Comparison of ENCODE assay signal across 1 cellular context in the genomic region with DNA sequence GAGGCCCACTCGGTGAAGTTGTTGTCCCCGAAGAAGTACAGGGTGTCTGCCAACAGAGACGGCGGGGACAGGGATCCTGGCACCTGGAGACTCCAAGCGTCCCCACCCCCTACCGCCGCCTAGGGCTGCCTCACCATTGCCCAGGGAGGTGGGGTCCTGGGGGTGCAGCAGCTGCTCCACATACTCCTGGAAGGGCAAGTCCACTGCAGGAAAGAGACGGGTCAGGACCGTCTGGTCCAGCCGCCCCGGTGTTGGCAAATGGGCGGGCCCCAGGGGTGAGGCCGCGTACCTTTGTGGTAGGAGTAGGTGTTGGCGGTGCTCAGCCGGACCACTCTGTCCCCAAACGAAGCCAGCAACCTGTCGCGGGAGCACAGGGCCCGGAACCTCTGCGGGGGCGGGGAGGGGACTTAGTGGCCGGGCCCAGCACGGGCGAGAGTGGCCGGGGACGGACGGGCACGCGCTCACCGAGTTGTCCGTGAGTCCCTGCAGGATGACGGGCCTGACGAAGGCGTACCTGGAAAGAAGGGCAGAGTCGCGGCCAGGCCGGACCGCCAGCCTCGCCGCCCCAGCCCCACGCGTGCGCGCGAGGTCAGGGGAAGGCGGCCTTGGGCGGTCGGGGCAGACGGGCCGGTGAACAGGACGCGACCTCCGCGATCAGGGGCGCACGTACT.
TF ChIP-seq lines count a peak whose summit lies in the region.

No MANE protein-coding gene starts in this region.

TF ChIP-seq in GM23338, 12 proteins besides CTCF, POLR2A, EP300 and RAD21:
- no peak for TF ChIP-seq STAT1 (IDR thresholded peaks at IDR 0.05; ENCODE audit: unreplicated experiment)
- TF ChIP-seq, protein P1, sequence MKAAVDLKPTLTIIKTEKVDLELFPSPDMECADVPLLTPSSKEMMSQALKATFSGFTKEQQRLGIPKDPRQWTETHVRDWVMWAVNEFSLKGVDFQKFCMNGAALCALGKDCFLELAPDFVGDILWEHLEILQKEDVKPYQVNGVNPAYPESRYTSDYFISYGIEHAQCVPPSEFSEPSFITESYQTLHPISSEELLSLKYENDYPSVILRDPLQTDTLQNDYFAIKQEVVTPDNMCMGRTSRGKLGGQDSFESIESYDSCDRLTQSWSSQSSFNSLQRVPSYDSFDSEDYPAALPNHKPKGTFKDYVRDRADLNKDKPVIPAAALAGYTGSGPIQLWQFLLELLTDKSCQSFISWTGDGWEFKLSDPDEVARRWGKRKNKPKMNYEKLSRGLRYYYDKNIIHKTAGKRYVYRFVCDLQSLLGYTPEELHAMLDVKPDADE (IDR thresholded peaks at IDR 0.05), result no peak
- TF ChIP-seq POLR2AphosphoS5 (IDR thresholded peaks at IDR 0.05; ENCODE audit: low read depth), result no peak
- TF ChIP-seq NANOG (IDR thresholded peaks at IDR 0.05; ENCODE audit: borderline replicate concordance), result no peak
- no peak for TF ChIP-seq ZNF114 (CRISPR knock-in tag; IDR thresholded peaks at IDR 0.05)
TF ChIP-seq in GM23338: peak in this region for 0.
